In the genomic region with DNA sequence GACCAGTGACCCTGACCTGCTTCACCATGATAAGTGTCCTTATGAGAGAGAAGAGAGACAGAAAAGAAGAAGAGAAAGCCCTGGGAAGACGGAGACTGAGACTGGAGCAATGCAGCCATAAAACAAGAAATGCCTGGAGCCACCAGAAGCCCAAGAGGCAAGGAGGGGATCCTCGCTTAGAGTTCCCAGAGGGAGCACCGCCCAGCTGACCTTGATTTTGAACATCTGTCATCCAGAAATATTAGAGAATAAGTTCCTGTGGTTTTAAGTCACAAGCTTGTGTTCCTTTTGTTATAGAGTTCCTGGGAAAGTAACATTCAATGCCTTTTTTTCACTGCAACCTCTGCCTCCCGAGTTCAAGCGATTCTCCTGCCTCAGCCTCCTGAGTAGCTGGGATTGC, we compare ENCODE assay signal across 18 cellular contexts. TPM values are rescaled to one million over a fixed set of nuclear protein-coding genes. Genes with fewer than 3 reads are reported as not detected.
"Had no signal": no experiment of that assay in that cellular context is flagged by ENCODE, and none has a peak within 500 bp of the region (broad histone marks: within the 10 kb centered on the region; RNA-seq: fewer than 3 reads in every experiment).

No MANE protein-coding gene starts in this region.

- ATAC-seq: activated CD4-positive, CD25-positive, alpha-beta regulatory T cell treated with anti-CD3 and anti-CD28 coated beads, Interleukin-2, amount 50 U/mL, for 24 hours; activated CD8-positive, alpha-beta memory T cell treated with anti-CD3 and anti-CD28 coated beads, Interleukin-2, amount 10 ng/mL, durations not matched to agents 7 days and 5 days; left cardiac atrium; lower lobe of right lung; naive thymus-derived CD4-positive, alpha-beta T cell; right cardiac atrium; stimulated activated effector memory CD8-positive, alpha-beta T cell treated with anti-CD3 and anti-CD28 coated beads, Interleukin-12 subunit alpha, Interleukin-12 subunit beta, amount 100 ng/mL, for 72 hours had no signal

- H3K9me3 ChIP-seq: lower lobe of right lung, tibial artery had no signal

- H3K36me3 Mint-ChIP-seq: activated CD8-positive, alpha-beta memory T cell treated with anti-CD3 and anti-CD28 coated beads, Interleukin-2, amount 10 ng/mL, durations not matched to agents 7 days and 5 days had no signal

- H3K4me1 ChIP-seq: lower lobe of right lung, tibial artery had no signal

- H3K9me3 Mint-ChIP-seq: activated naive CD8-positive, alpha-beta T cell treated with anti-CD3 and anti-CD28 coated beads, Interleukin-2, amount 10 ng/mL, durations not matched to agents 7 days and 5 days; immature natural killer cell; stimulated activated effector memory CD8-positive, alpha-beta T cell treated with anti-CD3 and anti-CD28 coated beads, Interleukin-12 subunit alpha, Interleukin-12 subunit beta, amount 100 ng/mL, for 72 hours had no signal

- H3K27ac ChIP-seq: cardiac muscle cell, lower lobe of right lung, tibial artery had no signal

- H3K4me3 ChIP-seq: cardiac muscle cell, lower lobe of right lung, smooth muscle cell, tibial artery had no signal

- H3K36me3 ChIP-seq: lower lobe of right lung had no signal

- H3K4me2 ChIP-seq: smooth muscle cell had no signal

- H3K4me1 Mint-ChIP-seq: activated CD8-positive, alpha-beta memory T cell treated with anti-CD3 and anti-CD28 coated beads, Interleukin-2, amount 10 ng/mL, durations not matched to agents 7 days and 5 days; mesothelial cell of epicardium had no signal

- H3K27ac Mint-ChIP-seq: activated CD8-positive, alpha-beta memory T cell treated with anti-CD3 and anti-CD28 coated beads, Interleukin-2, amount 10 ng/mL, durations not matched to agents 7 days and 5 days; activated naive CD8-positive, alpha-beta T cell treated with anti-CD3 and anti-CD28 coated beads, Interleukin-2, amount 10 ng/mL, durations not matched to agents 7 days and 5 days; immature natural killer cell; mesothelial cell of epicardium; naive thymus-derived CD4-positive, alpha-beta T cell; stimulated activated effector memory CD8-positive, alpha-beta T cell treated with anti-CD3 and anti-CD28 coated beads, Interleukin-12 subunit alpha, Interleukin-12 subunit beta, amount 100 ng/mL, for 72 hours had no signal

- H3K27me3 ChIP-seq: cardiac muscle cell, tibial artery had no signal

- DNase-seq: activated CD4-positive, alpha-beta T cell treated with anti-CD3 and anti-CD28 coated beads, Interleukin-2, amount 50 U/mL, for 48 hours; activated CD8-positive, alpha-beta memory T cell treated with anti-CD3 and anti-CD28 coated beads, Interleukin-2, amount 10 ng/mL, durations not matched to agents 7 days and 5 days; activated naive CD8-positive, alpha-beta T cell treated with anti-CD3 and anti-CD28 coated beads, Interleukin-2, amount 10 ng/mL, durations not matched to agents 7 days and 5 days; activated T-cell treated with anti-CD3 and anti-CD28 coated beads, Interleukin-2, amount 50 U/mL, for 48 hours; effector CD4-positive, alpha-beta T cell; immature natural killer cell; left cardiac atrium; lower lobe of right lung; naive thymus-derived CD4-positive, alpha-beta T cell; nucleus accumbens; right cardiac atrium; tibial artery had no signal

- H3K4me3 Mint-ChIP-seq: activated CD8-positive, alpha-beta memory T cell treated with anti-CD3 and anti-CD28 coated beads, Interleukin-2, amount 10 ng/mL, durations not matched to agents 7 days and 5 days; activated naive CD8-positive, alpha-beta T cell treated with anti-CD3 and anti-CD28 coated beads, Interleukin-2, amount 10 ng/mL, durations not matched to agents 7 days and 5 days; immature natural killer cell; mesothelial cell of epicardium; naive thymus-derived CD4-positive, alpha-beta T cell; stimulated activated effector memory CD8-positive, alpha-beta T cell treated with anti-CD3 and anti-CD28 coated beads, Interleukin-12 subunit alpha, Interleukin-12 subunit beta, amount 100 ng/mL, for 72 hours had no signal

RNA-seq across cellular contexts. Expression of gene CERS1, which starts 20.2 kb away (rescaled TPM):
- total RNA-seq: activated CD8-positive, alpha-beta memory T cell treated with anti-CD3 and anti-CD28 coated beads, Interleukin-2, amount 10 ng/mL, durations not matched to agents 7 days and 5 days; activated naive CD8-positive, alpha-beta T cell treated with anti-CD3 and anti-CD28 coated beads, Interleukin-2, amount 10 ng/mL, durations not matched to agents 7 days and 5 days; lower lobe of right lung; naive thymus-derived CD4-positive, alpha-beta T cell; T-helper 2 cell treated with Interferon-gamma antibody and Interleukin-4, amounts not matched to agents 100 ng/mL and 5 ng/mL, for 36 hours had no signal
